1 cellular context compared by ENCODE assay signal in the genomic region with DNA sequence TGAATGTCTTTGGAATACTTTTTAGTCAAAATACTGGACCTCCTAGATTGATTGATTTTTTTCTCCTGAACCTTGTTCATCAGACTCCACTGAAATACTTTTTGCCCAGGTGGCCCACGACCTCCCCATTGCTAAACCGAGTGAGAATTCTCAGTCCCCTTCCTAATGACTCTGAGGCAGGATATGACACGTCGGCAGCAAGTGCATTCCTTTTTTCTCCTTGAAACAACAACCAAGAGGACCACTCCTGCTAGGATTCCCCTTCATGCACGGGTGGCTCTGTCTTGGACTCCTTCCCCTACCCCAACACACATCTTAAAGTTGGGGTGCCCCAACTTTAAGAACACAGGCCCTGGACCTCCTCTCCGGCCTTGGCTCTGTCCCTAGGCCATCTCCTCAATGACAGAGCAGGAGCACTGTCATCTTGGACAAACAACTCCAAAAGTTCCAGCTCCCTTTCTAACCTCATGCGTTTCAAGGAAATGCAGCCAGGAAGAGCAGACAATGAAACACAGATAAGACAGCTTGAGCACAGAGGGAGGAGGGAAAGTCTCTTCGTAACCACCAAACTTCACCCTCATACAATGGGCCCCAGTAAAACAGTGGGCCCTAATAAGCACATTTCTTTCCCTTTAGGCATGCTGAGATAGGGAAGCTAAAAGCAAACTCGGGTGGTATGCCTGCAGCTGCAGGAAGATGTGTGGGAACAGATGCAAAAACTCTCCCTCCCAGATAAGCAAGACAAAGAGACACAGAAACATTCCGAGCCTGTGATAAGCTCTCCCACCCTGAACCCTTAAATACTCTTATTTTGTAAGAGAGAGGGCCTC.
TF ChIP-seq lines count a peak whose summit lies in the region.

No MANE protein-coding gene starts in this region.

TF ChIP-seq in WTC11, 78 proteins besides CTCF, POLR2A, EP300 and RAD21 (continued from another document):
- no peak for TF ChIP-seq PREB (CRISPR knock-in tag; IDR thresholded peaks at IDR 0.05; ENCODE audit: borderline replicate concordance)
